8 cellular contexts compared by ENCODE assay signal in the genomic region with DNA sequence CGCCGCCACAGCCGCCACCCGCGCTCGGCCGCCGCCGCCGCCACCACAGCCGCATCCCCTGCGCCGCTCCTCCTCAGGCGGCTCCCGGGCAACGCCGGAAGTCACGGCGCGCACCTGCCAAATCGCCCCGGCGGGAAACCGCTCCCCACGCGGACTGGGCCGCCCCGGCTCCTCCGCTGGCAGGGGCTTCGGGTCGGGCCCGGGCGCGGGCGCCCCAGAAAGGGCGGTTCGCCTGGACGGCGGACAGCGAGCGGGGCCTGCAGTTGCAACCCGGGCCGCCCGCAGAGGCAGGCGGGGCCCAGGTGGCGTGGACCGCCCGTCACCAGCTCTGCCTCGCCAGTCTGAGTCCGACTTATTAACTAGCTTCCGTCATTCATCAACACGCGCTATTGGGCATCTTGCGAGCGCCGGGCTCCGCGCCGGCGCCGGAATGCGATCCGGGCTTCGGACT. TPM values are rescaled to one million over a fixed set of nuclear protein-coding genes. Genes with fewer than 3 reads are reported as not detected.
DNase-seq lines count a peak whose midpoint lies in the region; TF ChIP-seq lines count a peak whose summit lies in the region.

A gene with protein sequence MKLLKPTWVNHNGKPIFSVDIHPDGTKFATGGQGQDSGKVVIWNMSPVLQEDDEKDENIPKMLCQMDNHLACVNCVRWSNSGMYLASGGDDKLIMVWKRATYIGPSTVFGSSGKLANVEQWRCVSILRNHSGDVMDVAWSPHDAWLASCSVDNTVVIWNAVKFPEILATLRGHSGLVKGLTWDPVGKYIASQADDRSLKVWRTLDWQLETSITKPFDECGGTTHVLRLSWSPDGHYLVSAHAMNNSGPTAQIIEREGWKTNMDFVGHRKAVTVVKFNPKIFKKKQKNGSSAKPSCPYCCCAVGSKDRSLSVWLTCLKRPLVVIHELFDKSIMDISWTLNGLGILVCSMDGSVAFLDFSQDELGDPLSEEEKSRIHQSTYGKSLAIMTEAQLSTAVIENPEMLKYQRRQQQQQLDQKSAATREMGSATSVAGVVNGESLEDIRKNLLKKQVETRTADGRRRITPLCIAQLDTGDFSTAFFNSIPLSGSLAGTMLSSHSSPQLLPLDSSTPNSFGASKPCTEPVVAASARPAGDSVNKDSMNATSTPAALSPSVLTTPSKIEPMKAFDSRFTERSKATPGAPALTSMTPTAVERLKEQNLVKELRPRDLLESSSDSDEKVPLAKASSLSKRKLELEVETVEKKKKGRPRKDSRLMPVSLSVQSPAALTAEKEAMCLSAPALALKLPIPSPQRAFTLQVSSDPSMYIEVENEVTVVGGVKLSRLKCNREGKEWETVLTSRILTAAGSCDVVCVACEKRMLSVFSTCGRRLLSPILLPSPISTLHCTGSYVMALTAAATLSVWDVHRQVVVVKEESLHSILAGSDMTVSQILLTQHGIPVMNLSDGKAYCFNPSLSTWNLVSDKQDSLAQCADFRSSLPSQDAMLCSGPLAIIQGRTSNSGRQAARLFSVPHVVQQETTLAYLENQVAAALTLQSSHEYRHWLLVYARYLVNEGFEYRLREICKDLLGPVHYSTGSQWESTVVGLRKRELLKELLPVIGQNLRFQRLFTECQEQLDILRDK (minus strand): TSS at position 93 of the 451 bp plus-strand sequence. CDS start 257 bp downstream, outside the sequence.

- DNase-seq in GM04504 (ENCODE audit: low read depth) (peak; percentile 39), H4 (ENCODE audit: low spot score) (peak; percentile 24), LoVo (ENCODE audit: low spot score) (peak; percentile 74), cardiac muscle cell (ENCODE audit: low read depth in 1 of 2, low spot score in 1 of 2) (peak; percentile 84 to 87), pons (ENCODE audit: low spot score) (peak; percentile 76), type B pancreatic cell (ENCODE audit: extremely low spot score, unreplicated experiment) (peak; percentile 92)
- DNase-seq in activated naive CD8-positive, alpha-beta T cell treated with anti-CD3 and anti-CD28 coated beads for 36 hours = peak; percentile 89

- H3K36me3 Mint-ChIP-seq in activated naive CD8-positive, alpha-beta T cell treated with anti-CD3 and anti-CD28 coated beads for 36 hours = peaks cover 48% of the 10 kb centered on the region
- peaks cover 9% of the 10 kb centered on the region for H3K36me3 Mint-ChIP-seq in type B pancreatic cell

- no peaks in the 10 kb centered on the region for H3K9me3 ChIP-seq in SU-DHL-6 (ENCODE audit: insufficient read depth, low read length)
- H3K9me3 ChIP-seq in cardiac muscle cell (ENCODE audit: low read depth) = no peaks in the 10 kb centered on the region

- H3K9ac ChIP-seq in SU-DHL-6 (ENCODE audit: low read length) = peak within 1 kb of the TSS; percentile 97

- H3K4me3 ChIP-seq in SU-DHL-6 (ENCODE audit: insufficient read depth, low read length, poor library complexity, severe bottlenecking) = peak within 1 kb of the TSS; percentile 95
- peak within 1 kb of the TSS; percentile 56 for H3K4me3 ChIP-seq in cardiac muscle cell

- peaks cover 46% of the 10 kb centered on the region for H3K79me2 ChIP-seq in SU-DHL-6 (ENCODE audit: insufficient read depth, low read length)

- no peaks in the 10 kb centered on the region for H3F3A ChIP-seq in SU-DHL-6 (ENCODE audit: insufficient read depth)

- H3K27ac ChIP-seq in SU-DHL-6 (ENCODE audit: low read depth, low read length) (peak within 1 kb of the TSS; percentile 86), cardiac muscle cell (peak within 1 kb of the TSS; percentile 96)

- peaks cover 39% of the 10 kb centered on the region for H3K4me1 Mint-ChIP-seq in activated naive CD8-positive, alpha-beta T cell treated with anti-CD3 and anti-CD28 coated beads for 36 hours
- peaks cover 26% of the 10 kb centered on the region for H3K4me1 Mint-ChIP-seq in type B pancreatic cell (ENCODE audit: unreplicated experiment)

- H2AFZ ChIP-seq in SU-DHL-6 (ENCODE audit: low read depth, low read length, severe bottlenecking) = peak within 1 kb of the TSS; percentile 82

- peak within 1 kb of the TSS; percentile 83 for H3K4me2 ChIP-seq in SU-DHL-6 (ENCODE audit: low read depth, low read length, poor library complexity, severe bottlenecking)

- H3K27me3 ChIP-seq in SU-DHL-6 (ENCODE audit: low read length) (no peaks in the 10 kb centered on the region), cardiac muscle cell (no peaks in the 10 kb centered on the region)

- no peaks in the 10 kb centered on the region for H3K27me3 Mint-ChIP-seq in activated naive CD8-positive, alpha-beta T cell treated with anti-CD3 and anti-CD28 coated beads for 36 hours
- no peaks in the 10 kb centered on the region for H3K27me3 Mint-ChIP-seq in type B pancreatic cell

- H4K20me1 ChIP-seq in SU-DHL-6 (ENCODE audit: low read depth, low read length) = 0 out of 2 replicates have a peak, but pooled peaks cover 3% of the 10 kb centered on the region

- H3K27ac Mint-ChIP-seq in activated naive CD8-positive, alpha-beta T cell treated with anti-CD3 and anti-CD28 coated beads for 36 hours = peak within 1 kb of the TSS; percentile 92
- H3K27ac Mint-ChIP-seq in type B pancreatic cell = peak within 1 kb of the TSS; percentile 87

- no peaks in the 10 kb centered on the region for H3K9me3 Mint-ChIP-seq in activated naive CD8-positive, alpha-beta T cell treated with anti-CD3 and anti-CD28 coated beads for 36 hours
- no peaks in the 10 kb centered on the region for H3K9me3 Mint-ChIP-seq in type B pancreatic cell

- no peaks in the 10 kb centered on the region for H3K9me2 ChIP-seq in SU-DHL-6 (replicated peaks; ENCODE audit: insufficient read depth, low read length)

- TF ChIP-seq CTCF in SU-DHL-6 (IDR thresholded peaks at IDR 0.05; ENCODE audit: insufficient read depth, low read length, poor library complexity, severe bottlenecking) (no peak), cardiac muscle cell (IDR thresholded peaks at IDR 0.05; ENCODE audit: low read depth, low read length) (no peak), type B pancreatic cell (conservative IDR thresholded peaks at IDR 0.05) (no peak)

- peaks cover 13% of the 10 kb centered on the region for H3K4me1 ChIP-seq in cardiac muscle cell (ENCODE audit: low read depth)

- no peaks in the 10 kb centered on the region for H3K36me3 ChIP-seq in SU-DHL-6 (ENCODE audit: low read length)
- peaks cover 13% of the 10 kb centered on the region for H3K36me3 ChIP-seq in cardiac muscle cell

- H3K4me3 Mint-ChIP-seq in activated naive CD8-positive, alpha-beta T cell treated with anti-CD3 and anti-CD28 coated beads for 36 hours = peak within 1 kb of the TSS; percentile 90
- H3K4me3 Mint-ChIP-seq in type B pancreatic cell = peak within 1 kb of the TSS; percentile 94

RNA-seq across cellular contexts. Expression of the gene that starts here (rescaled TPM):
- 9.6 and 10.0 TPM in 2 replicates for total RNA-seq in H4 (2014; rRNA removed; shearing (Covaris generic))
- 10 to 100 TPM; 42.9 to 47.6 TPM for total RNA-seq in activated naive CD8-positive, alpha-beta T cell treated with anti-CD3 and anti-CD28 coated beads for 36 hours
- total RNA-seq in cardiac muscle cell (29.7 and 36.9 TPM in 2 replicates), type B pancreatic cell (ENCODE audit: low replicate concordance) (38.3 and 43.3 TPM in 2 replicates)
- polyA plus RNA-seq in cardiac muscle cell = 17.1 and 35.9 TPM in 2 replicates

Comparison
In these comparisons a context has a peak if more than half of its experiments do, and no peak if none do; other contexts are left out.
1. Peak in every context shown above with its lines: DNase-seq, H3K4me3 ChIP-seq and H3K27ac ChIP-seq.
2. DNase-seq: peak in every context shown above with its lines; median percentile 92 in type B pancreatic cell; 89 in activated naive CD8-positive, alpha-beta T cell treated with anti-CD3 and anti-CD28 coated beads for 36 hours; 86 in cardiac muscle cell; 76 in pons; 74 in LoVo; 39 in GM04504; 24 in H4.